ENCODE assay signal across 5 cellular contexts in genomic region chr2:2767837-2768236, GRCh38.
"Had no signal": no experiment of that assay in that cellular context is flagged by ENCODE, and none has a peak within 500 bp of the region (broad histone marks: within the 10 kb centered on the region; RNA-seq: fewer than 3 reads in every experiment).

No MANE protein-coding gene starts in this region.

- H3K27ac Mint-ChIP-seq: GM23338, IgD-negative memory B cell had no signal

- H2AFZ ChIP-seq: GM23338 had no signal

- H3K36me3 Mint-ChIP-seq: IgD-negative memory B cell had no signal

- H3K4me3 Mint-ChIP-seq: GM23338, H9, IgD-negative memory B cell had no signal

- H3K4me2 ChIP-seq: GM23338 had no signal

- ATAC-seq: GM23338, HepG2 had no signal

- H3K9me3 Mint-ChIP-seq: H9, IgD-negative memory B cell had no signal

- DNase-seq: H9, HCEC 1CT had no signal

- H3K4me3 ChIP-seq: GM23338 had no signal

- H3K4me1 Mint-ChIP-seq: IgD-negative memory B cell had no signal

- H3K27me3 Mint-ChIP-seq: IgD-negative memory B cell had no signal
